In the genomic region with DNA sequence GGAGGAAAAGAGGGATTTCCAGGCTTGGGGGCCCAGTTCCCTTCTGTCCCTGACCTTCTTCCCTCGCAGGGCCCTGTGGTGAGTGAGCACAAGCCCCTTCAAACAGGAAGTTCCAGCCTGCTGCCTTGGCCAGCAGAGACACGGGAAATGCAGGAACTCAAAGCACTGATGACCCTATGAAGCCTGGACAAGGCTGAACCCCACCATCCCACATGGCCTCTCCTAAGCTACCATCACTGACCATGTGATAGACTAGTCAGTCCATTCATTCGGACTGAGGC, we compare ENCODE assay signal across 1 cellular context.
TF ChIP-seq lines count a peak whose summit lies in the region.

No MANE protein-coding gene starts in this region.

TF ChIP-seq in WTC11, 78 proteins besides CTCF, POLR2A, EP300 and RAD21 (continued from another document):
- TF ChIP-seq, protein P1, sequence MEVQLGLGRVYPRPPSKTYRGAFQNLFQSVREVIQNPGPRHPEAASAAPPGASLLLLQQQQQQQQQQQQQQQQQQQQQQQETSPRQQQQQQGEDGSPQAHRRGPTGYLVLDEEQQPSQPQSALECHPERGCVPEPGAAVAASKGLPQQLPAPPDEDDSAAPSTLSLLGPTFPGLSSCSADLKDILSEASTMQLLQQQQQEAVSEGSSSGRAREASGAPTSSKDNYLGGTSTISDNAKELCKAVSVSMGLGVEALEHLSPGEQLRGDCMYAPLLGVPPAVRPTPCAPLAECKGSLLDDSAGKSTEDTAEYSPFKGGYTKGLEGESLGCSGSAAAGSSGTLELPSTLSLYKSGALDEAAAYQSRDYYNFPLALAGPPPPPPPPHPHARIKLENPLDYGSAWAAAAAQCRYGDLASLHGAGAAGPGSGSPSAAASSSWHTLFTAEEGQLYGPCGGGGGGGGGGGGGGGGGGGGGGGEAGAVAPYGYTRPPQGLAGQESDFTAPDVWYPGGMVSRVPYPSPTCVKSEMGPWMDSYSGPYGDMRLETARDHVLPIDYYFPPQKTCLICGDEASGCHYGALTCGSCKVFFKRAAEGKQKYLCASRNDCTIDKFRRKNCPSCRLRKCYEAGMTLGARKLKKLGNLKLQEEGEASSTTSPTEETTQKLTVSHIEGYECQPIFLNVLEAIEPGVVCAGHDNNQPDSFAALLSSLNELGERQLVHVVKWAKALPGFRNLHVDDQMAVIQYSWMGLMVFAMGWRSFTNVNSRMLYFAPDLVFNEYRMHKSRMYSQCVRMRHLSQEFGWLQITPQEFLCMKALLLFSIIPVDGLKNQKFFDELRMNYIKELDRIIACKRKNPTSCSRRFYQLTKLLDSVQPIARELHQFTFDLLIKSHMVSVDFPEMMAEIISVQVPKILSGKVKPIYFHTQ (CRISPR knock-in tag; IDR thresholded peaks at IDR 0.05) = no peak
- TF ChIP-seq ZNF317 (CRISPR knock-in tag; IDR thresholded peaks at IDR 0.05; ENCODE audit: borderline replicate concordance, low read depth) (no peak), TP53 (CRISPR knock-in tag; IDR thresholded peaks at IDR 0.05) (no peak), CREB1 (CRISPR knock-in tag; IDR thresholded peaks at IDR 0.05) (no peak), EMX1 (CRISPR knock-in tag; IDR thresholded peaks at IDR 0.05) (no peak), ZNF138 (CRISPR knock-in tag; conservative IDR thresholded peaks at IDR 0.05) (no peak), NR1H2 (CRISPR knock-in tag; IDR thresholded peaks at IDR 0.05) (no peak)
- TF ChIP-seq, protein P2, sequence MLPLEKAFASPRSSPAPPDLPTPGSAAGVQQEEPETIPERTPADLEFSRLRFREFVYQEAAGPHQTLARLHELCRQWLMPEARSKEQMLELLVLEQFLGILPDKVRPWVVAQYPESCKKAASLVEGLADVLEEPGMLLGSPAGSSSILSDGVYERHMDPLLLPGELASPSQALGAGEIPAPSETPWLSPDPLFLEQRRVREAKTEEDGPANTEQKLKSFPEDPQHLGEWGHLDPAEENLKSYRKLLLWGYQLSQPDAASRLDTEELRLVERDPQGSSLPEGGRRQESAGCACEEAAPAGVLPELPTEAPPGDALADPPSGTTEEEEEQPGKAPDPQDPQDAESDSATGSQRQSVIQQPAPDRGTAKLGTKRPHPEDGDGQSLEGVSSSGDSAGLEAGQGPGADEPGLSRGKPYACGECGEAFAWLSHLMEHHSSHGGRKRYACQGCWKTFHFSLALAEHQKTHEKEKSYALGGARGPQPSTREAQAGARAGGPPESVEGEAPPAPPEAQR (CRISPR knock-in tag; IDR thresholded peaks at IDR 0.05) = no peak
- TF ChIP-seq, protein P3, sequence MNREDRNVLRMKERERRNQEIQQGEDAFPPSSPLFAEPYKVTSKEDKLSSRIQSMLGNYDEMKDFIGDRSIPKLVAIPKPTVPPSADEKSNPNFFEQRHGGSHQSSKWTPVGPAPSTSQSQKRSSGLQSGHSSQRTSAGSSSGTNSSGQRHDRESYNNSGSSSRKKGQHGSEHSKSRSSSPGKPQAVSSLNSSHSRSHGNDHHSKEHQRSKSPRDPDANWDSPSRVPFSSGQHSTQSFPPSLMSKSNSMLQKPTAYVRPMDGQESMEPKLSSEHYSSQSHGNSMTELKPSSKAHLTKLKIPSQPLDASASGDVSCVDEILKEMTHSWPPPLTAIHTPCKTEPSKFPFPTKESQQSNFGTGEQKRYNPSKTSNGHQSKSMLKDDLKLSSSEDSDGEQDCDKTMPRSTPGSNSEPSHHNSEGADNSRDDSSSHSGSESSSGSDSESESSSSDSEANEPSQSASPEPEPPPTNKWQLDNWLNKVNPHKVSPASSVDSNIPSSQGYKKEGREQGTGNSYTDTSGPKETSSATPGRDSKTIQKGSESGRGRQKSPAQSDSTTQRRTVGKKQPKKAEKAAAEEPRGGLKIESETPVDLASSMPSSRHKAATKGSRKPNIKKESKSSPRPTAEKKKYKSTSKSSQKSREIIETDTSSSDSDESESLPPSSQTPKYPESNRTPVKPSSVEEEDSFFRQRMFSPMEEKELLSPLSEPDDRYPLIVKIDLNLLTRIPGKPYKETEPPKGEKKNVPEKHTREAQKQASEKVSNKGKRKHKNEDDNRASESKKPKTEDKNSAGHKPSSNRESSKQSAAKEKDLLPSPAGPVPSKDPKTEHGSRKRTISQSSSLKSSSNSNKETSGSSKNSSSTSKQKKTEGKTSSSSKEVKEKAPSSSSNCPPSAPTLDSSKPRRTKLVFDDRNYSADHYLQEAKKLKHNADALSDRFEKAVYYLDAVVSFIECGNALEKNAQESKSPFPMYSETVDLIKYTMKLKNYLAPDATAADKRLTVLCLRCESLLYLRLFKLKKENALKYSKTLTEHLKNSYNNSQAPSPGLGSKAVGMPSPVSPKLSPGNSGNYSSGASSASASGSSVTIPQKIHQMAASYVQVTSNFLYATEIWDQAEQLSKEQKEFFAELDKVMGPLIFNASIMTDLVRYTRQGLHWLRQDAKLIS (CRISPR knock-in tag; IDR thresholded peaks at IDR 0.05; ENCODE audit: borderline replicate concordance) = no peak
TF ChIP-seq in WTC11: peak in this region for 0.
